ENCODE assay signal across 18 cellular contexts in the genomic region with DNA sequence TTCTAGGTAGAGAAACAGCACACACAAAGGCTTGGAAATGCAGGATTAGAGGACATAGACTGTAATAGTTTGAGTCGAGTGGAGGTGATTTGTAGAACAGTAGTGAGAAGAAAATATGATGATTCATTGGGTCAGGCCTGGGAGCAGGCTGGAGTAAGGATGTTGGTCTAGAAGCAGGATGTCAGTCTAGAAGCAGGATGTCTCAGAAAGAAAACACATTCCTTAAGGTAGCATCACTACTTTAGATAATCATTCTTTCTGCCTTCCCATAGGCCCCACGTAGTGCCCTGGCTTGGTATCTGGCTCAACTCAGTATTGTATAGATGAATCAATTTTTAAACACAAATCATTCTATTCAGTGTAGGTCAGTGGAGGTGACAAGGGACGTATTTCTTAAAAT. TPM values are rescaled to one million over a fixed set of nuclear protein-coding genes. Genes with fewer than 3 reads are reported as not detected.
"Had no signal": no experiment of that assay in that cellular context is flagged by ENCODE, and none has a peak within 500 bp of the region (broad histone marks: within the 10 kb centered on the region; RNA-seq: fewer than 3 reads in every experiment).

No MANE protein-coding gene starts in this region.

- H3K27me3 Mint-ChIP-seq: stimulated activated memory B cell treated with anti-CD40 and anti-IgM and Interleukin-4, amounts not matched to agents 10 μg/mL and 1 μg/mL and 100 μg/mL, for 72 hours had no signal

- H3K36me3 ChIP-seq: cardiac muscle cell, thyroid gland had no signal

- H3K9me3 ChIP-seq: thyroid gland had no signal

- FAIRE-seq: keratinocyte had no signal

- H3K4me1 Mint-ChIP-seq: endodermal cell, nephron had no signal

- H3K27me3 ChIP-seq: cardiac muscle cell, thyroid gland had no signal

- H3K36me3 Mint-ChIP-seq: stimulated activated memory B cell treated with anti-CD40 and anti-IgM and Interleukin-4, amounts not matched to agents 10 μg/mL and 1 μg/mL and 100 μg/mL, for 72 hours had no signal

- ATAC-seq: left ventricle myocardium superior; stimulated activated memory B cell treated with anti-CD40 and anti-IgM and Interleukin-4, amounts not matched to agents 10 μg/mL and 1 μg/mL and 100 μg/mL, for 72 hours had no signal

- H3K4me1 ChIP-seq: thyroid gland had no signal

- H3K27ac Mint-ChIP-seq: endodermal cell; nephron; stimulated activated memory B cell treated with anti-CD40 and anti-IgM and Interleukin-4, amounts not matched to agents 10 μg/mL and 1 μg/mL and 100 μg/mL, for 72 hours had no signal

- DNase-seq: activated CD4-positive, alpha-beta T cell treated with anti-CD3 and anti-CD28 coated beads, Interleukin-2, amount 50 U/mL, for 4 hours; activated CD4-positive, CD25-positive, alpha-beta regulatory T cell treated with anti-CD3 and anti-CD28 coated beads, Interleukin-2, amount 50 U/mL, for 72 hours; activated naive CD4-positive, alpha-beta T cell; activated T-cell treated with anti-CD3 and anti-CD28 coated beads for 4 hours; anterior cingulate cortex; dorsolateral prefrontal cortex; endodermal cell; erythroblast; left ventricle myocardium superior; nucleus accumbens; retina; T1000; thyroid gland had no signal

- H3K27ac ChIP-seq: cardiac muscle cell, dorsolateral prefrontal cortex, thyroid gland had no signal

- H3K9me3 Mint-ChIP-seq: endodermal cell; nephron; stimulated activated memory B cell treated with anti-CD40 and anti-IgM and Interleukin-4, amounts not matched to agents 10 μg/mL and 1 μg/mL and 100 μg/mL, for 72 hours had no signal

- H3K4me3 Mint-ChIP-seq: endodermal cell; nephron; stimulated activated memory B cell treated with anti-CD40 and anti-IgM and Interleukin-4, amounts not matched to agents 10 μg/mL and 1 μg/mL and 100 μg/mL, for 72 hours had no signal

- H3K4me3 ChIP-seq: cardiac muscle cell, dorsolateral prefrontal cortex, thyroid gland had no signal

RNA-seq across cellular contexts. Expression of gene DACH2, which starts 11.2 kb away (rescaled TPM):
- total RNA-seq: left ventricle myocardium superior, mesenteric fat pad had no signal
